16 cellular contexts compared by ENCODE assay signal in the genomic region with DNA sequence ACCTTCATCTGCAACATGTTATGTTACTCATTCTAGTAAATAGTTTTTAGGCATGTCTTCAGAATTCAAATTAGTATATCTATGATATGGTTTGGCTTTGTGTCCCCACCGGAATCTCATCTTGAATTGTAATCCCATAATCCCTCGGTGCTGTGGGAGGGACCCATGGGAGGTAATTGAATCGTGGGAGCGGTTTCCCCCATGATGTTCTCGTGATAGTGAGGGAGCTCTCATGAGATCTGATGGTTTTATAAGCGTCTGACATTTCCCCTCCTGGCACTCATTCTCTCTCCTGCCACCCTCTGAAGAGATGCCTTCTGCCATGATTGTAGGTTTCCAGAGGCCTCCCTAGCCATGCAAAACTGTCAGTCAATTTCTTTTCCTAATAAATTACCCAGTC. TPM values are rescaled to one million over a fixed set of nuclear protein-coding genes. Genes with fewer than 3 reads are reported as not detected.
DNase-seq lines count a peak whose midpoint lies in the region; ATAC-seq and TF ChIP-seq lines count a peak whose summit lies in the region.
"Had no signal": no experiment of that assay in that cellular context is flagged by ENCODE, and none has a peak within 500 bp of the region (broad histone marks: within the 10 kb centered on the region; RNA-seq: fewer than 3 reads in every experiment).

No MANE protein-coding gene starts in this region.

- intact Hi-C loops in A673 (cut with micrococcal nuclease; ENCODE audit: unreplicated experiment) (loop anchor here (1.0 to 10.0 kb wide), 4 partner anchors 614 to 991 kb away; no protein-coding TSS in a partner anchor), left lung (cut with DNase I) (loop anchor here in 1 of 2 donors (10.0 kb wide), 1 partner anchor 631 kb away; no protein-coding TSS in a partner anchor)

- DNase-seq in A673 (ENCODE audit: low spot score): peak; percentile 55
- peak; percentile 39 for DNase-seq in NCI-H2227 (lab: John Stamatoyannopoulos, UW; ENCODE audit: unreplicated experiment)
- peak; percentile 5 for DNase-seq in fibroblast of mammary gland (ENCODE audit: low read depth)
- DNase-seq in osteoblast (ENCODE audit: insufficient read length, low spot score, missing footprints): no peak
- no peak for DNase-seq in left lung
- DNase-seq: ACHN; BE2C; C1 segment of cervical spinal cord; CD4-positive, CD25-positive, alpha-beta regulatory T cell; CD8-positive, alpha-beta memory T cell; COR-L47; GM23248 had no signal

- CTCF ChIA-PET in A673 (lab: Charles Lee): no interaction called here

- peak overlapping the region; percentile 49 for H2AFZ ChIP-seq in osteoblast (ENCODE audit: low read length)
- H2AFZ ChIP-seq: GM23248 had no signal

- H3K27ac ChIP-seq in A673 (ENCODE audit: low read depth, low read length, poor library complexity, severe bottlenecking) (no peak overlapping the region), osteoblast (ENCODE audit: low read depth, low read length) (no peak overlapping the region), left lung (no peak overlapping the region)
- H3K27ac ChIP-seq: GM23248 had no signal

- POLR2A ChIA-PET in A673 (lab: Charles Lee; ENCODE audit: low non-redundant PET): no interaction called here

- ATAC-seq in HG03460 (IDR thresholded peaks at IDR 0.05; ENCODE audit: unreplicated experiment) (no peak), left lung (no peak), HG02759 (IDR thresholded peaks at IDR 0.05; ENCODE audit: unreplicated experiment) (no peak)

- H3K9me3 ChIP-seq in A673 (ENCODE audit: low read depth, low read length, poor library complexity, severe bottlenecking): no peaks in the 10 kb centered on the region
- no peaks in the 10 kb centered on the region for H3K9me3 ChIP-seq in osteoblast (ENCODE audit: low read depth, low read length)
- no peaks in the 10 kb centered on the region for H3K9me3 ChIP-seq in left lung
- H3K9me3 ChIP-seq: BE2C, HAP-1 had no signal

- no peak overlapping the region for H3K4me3 ChIP-seq in A673 (ENCODE audit: low read depth, low read length, poor library complexity, severe bottlenecking)
- H3K4me3 ChIP-seq in fibroblast of mammary gland (ENCODE audit: control insufficient read depth, low read depth, low read length): no peak overlapping the region
- H3K4me3 ChIP-seq in osteoblast (ENCODE audit: insufficient read depth, low read length): no peak overlapping the region
- H3K4me3 ChIP-seq in left lung: no peak overlapping the region
- H3K4me3 ChIP-seq: GM23248, HAP-1 had no signal

- TF ChIP-seq CTCF in A673 (conservative IDR thresholded peaks at IDR 0.05; ENCODE audit: low read depth, low read length) (no peak), fibroblast of mammary gland (conservative IDR thresholded peaks at IDR 0.05; ENCODE audit: control insufficient read depth, insufficient read depth, low read depth, low read length) (no peak), osteoblast (IDR thresholded peaks at IDR 0.05; ENCODE audit: extremely low read depth, low read depth, low read length) (no peak), left lung (IDR thresholded peaks at IDR 0.05) (no peak)

- H4K20me1 ChIP-seq in osteoblast (ENCODE audit: insufficient read depth, low read length): no peaks in the 10 kb centered on the region

- H3K36me3 ChIP-seq in A673 (ENCODE audit: insufficient read depth, low read length, poor library complexity, severe bottlenecking) (no peaks in the 10 kb centered on the region), osteoblast (ENCODE audit: insufficient read depth, low read length) (no peaks in the 10 kb centered on the region), left lung (no peaks in the 10 kb centered on the region)
- H3K36me3 ChIP-seq: BE2C, HAP-1 had no signal

- H3K4me1 ChIP-seq in A673 (ENCODE audit: insufficient read depth, low read length, poor library complexity, severe bottlenecking) (no peaks in the 10 kb centered on the region), osteoblast (ENCODE audit: insufficient read depth, low read length) (no peaks in the 10 kb centered on the region), left lung (no peaks in the 10 kb centered on the region)
- H3K4me1 ChIP-seq: HAP-1 had no signal

- no peaks in the 10 kb centered on the region for H3K27me3 ChIP-seq in A673 (replicated peaks; ENCODE audit: insufficient read depth, low read depth, low read length, poor library complexity)
- no peaks in the 10 kb centered on the region for H3K27me3 ChIP-seq in osteoblast (ENCODE audit: insufficient read depth, low read length)
- no peaks in the 10 kb centered on the region for H3K27me3 ChIP-seq in left lung
- H3K27me3 ChIP-seq: BE2C had no signal

- no peak overlapping the region for H3K4me2 ChIP-seq in osteoblast (ENCODE audit: insufficient read depth, low read length)

- H3K79me2 ChIP-seq in osteoblast (ENCODE audit: insufficient read depth, low read length): no peaks in the 10 kb centered on the region

- BruUV-seq in A673 (replicated peaks; lab: Mats Ljungman, UMichigan): no TSS peak

RNA-seq across cellular contexts. Expression of gene GPR37, which starts 20.4 kb away (rescaled TPM):
- 0.42 and 0.67 TPM in 2 replicates for total RNA-seq in A673 (2021)
- total RNA-seq in osteoblast: under 0.01 and 0.29 TPM in 2 replicates
- 1 to 10 TPM; 2.0 to 2.5 TPM for total RNA-seq in left lung
- total RNA-seq: CD4-positive, CD25-positive, alpha-beta regulatory T cell; CD8-positive, alpha-beta memory T cell; GM23248; HepG2 had no signal

Comparison
In these comparisons a context has a peak if more than half of its experiments do, and no peak if none do; other contexts are left out.
1. DNase-seq: peak in A673 (single experiment), NCI-H2227 (single experiment) and fibroblast of mammary gland (single experiment); none in osteoblast (single experiment) and left lung (0 of 2).